In the genomic region with DNA sequence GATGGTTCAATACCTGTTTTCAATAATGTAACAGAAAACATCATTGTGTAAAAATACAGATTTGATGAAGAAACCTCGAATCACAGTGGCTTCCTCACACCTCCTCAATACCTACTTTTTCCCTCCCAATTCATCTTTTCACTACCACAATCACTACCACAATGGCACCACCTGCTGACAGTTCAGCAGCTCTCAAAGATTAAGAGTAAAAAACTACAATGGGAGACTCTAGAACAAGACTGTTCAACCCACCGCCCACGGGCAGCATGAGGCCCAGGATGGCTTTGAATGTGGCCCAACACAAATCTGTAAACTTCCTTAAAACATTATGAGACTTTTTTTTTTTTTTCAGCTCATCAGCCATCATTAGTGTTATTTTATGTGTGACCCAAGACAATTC, we compare ENCODE assay signal across 1 cellular context.
TF ChIP-seq lines count a peak whose summit lies in the region.

No MANE protein-coding gene starts in this region.

TF ChIP-seq in GM12878, 131 proteins besides CTCF, POLR2A, EP300 and RAD21:
- no peak for TF ChIP-seq NR2C2 (IDR thresholded peaks at IDR 0.05; ENCODE audit: borderline replicate concordance, control insufficient read depth, insufficient read length, low read depth)
- TF ChIP-seq YY1 (IDR thresholded peaks at IDR 0.05; ENCODE audit: low read depth, low read length) = no peak
- no peak for TF ChIP-seq BMI1 (IDR thresholded peaks at IDR 0.05; ENCODE audit: borderline replicate concordance)
- TF ChIP-seq, protein P1, sequence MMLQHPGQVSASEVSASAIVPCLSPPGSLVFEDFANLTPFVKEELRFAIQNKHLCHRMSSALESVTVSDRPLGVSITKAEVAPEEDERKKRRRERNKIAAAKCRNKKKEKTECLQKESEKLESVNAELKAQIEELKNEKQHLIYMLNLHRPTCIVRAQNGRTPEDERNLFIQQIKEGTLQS (IDR thresholded peaks at IDR 0.05; ENCODE audit: borderline replicate concordance, extremely low read depth, low read depth, low read length) = no peak
- no peak for TF ChIP-seq KDM1A (IDR thresholded peaks at IDR 0.05; ENCODE audit: borderline replicate concordance)
- TF ChIP-seq ZNF274 (IDR thresholded peaks at IDR 0.05; ENCODE audit: insufficient read depth, insufficient read length) = no peak
